ENCODE assay signal across 10 cellular contexts in the genomic region with DNA sequence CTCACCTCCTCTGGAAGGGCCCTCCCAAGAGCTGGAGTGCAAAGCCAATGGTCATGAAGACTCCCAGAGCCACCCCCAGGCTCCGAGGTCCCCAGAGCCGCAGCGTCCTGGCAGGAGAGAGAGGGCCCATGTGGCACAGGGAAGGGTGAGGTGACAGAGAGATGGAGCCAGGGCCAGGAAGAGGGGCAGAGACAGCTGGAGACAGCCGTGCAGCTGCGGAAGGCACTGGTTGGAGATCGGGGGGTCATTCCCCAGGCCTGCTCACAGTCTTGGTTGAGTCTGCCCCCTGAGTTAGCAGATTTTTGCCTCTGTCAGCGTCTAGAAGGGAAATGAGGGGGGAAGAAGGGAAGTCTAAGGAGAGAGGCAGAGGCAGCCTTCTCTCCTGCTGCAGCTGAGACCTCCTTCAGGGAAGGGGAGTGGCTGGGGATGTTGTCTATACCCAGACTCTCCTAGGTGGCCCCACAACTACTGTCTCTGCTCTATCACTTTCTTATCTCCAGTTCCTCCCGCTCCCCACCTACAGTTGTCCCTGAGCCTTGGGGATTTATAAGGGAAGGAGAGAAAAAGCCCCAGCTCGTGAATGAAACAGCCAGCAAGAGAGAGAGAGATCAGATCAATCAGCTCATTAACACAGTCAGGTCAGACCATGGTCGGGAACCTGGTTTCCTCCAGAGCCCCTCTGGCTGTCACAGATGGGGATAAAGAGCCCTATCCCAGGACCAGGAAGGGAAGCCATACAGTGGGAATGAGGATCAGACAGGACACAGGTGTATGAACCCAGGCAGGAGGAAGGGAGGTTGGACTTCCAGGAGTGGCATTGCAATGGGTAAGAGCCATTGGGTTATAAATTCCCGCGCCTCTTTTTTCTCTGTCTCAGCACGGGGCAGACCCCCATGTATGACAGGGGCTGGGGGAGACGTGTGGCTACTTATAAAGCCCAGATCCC. TPM values are rescaled to one million over a fixed set of nuclear protein-coding genes. Genes with fewer than 3 reads are reported as not detected.
DNase-seq lines count a peak whose midpoint lies in the region; ATAC-seq, FAIRE-seq and TF ChIP-seq lines count a peak whose summit lies in the region.
"Had no signal": no experiment of that assay in that cellular context is flagged by ENCODE, and none has a peak within 500 bp of the region (broad histone marks: within the 10 kb centered on the region; RNA-seq: fewer than 3 reads in every experiment).

No MANE protein-coding gene starts in this region.

- H3K9me3 Mint-ChIP-seq in brain, result peaks cover 0 to 2% (median 0%) of the 10 kb centered on the region in 5 experiments

- no peak for ATAC-seq in GM19395 (IDR thresholded peaks at IDR 0.05; ENCODE audit: unreplicated experiment)
- ATAC-seq: HCT116 had no signal

- H3K4me3 ChIP-seq in cardiac muscle cell (peak overlapping the region; percentile 5), uterus (peak overlapping the region; percentile 45 to 46)

- FAIRE-seq in HTR-8/SVneo (lab: Jason Lieb, UNC), result no peak

- intact Hi-C loops in cardiac septum (cut with DNase I) (no loop called here), uterus (cut with DNase I; ENCODE audit: low total_unique reads) (no loop called here)

- no peak for TF ChIP-seq POLR2A in uterus (IDR thresholded peaks at IDR 0.05)

- H3K27ac ChIP-seq in cardiac muscle cell (no peak overlapping the region), uterus (peak overlapping the region; percentile 70 to 88)

- peaks cover 14% of the 10 kb centered on the region for H3K27me3 Mint-ChIP-seq in brain

- H3K9me3 ChIP-seq in cardiac muscle cell (ENCODE audit: low read depth), result no peaks in the 10 kb centered on the region
- H3K9me3 ChIP-seq in uterus, result no peaks in the 10 kb centered on the region

- no peaks in the 10 kb centered on the region for H3K36me3 ChIP-seq in cardiac muscle cell
- H3K36me3 ChIP-seq in uterus, result no peaks in the 10 kb centered on the region

- peaks cover 10% of the 10 kb centered on the region for H3K4me1 ChIP-seq in cardiac muscle cell (ENCODE audit: low read depth)
- peaks cover 0 to 5% of the 10 kb centered on the region in 2 donors for H3K4me1 ChIP-seq in uterus

- no peak for DNase-seq in cardiac muscle cell (ENCODE audit: low read depth in 1 of 2, low spot score in 1 of 2)
- DNase-seq in cardiac septum (ENCODE audit: low spot score), result no peak
- peak; percentile 16 for DNase-seq in midbrain (lab: John Stamatoyannopoulos, UW)
- DNase-seq in uterus, result no peak
- no peak for DNase-seq in DMS153 treated with DMSO at 0.1 percent for 48 hours (lab: John Stamatoyannopoulos, UW; ENCODE audit: unreplicated experiment)
- no peak for DNase-seq in HTR-8/SVneo (ENCODE audit: insufficient read length, low spot score)
- DNase-seq: DMS79 had no signal

- H3K27ac Mint-ChIP-seq in brain, result peak overlapping the region; percentile 90 to 97 (median 93)

- H3K4me1 Mint-ChIP-seq in brain, result peaks cover 58% of the 10 kb centered on the region

- H3K36me3 Mint-ChIP-seq in brain, result peaks cover 4% of the 10 kb centered on the region

- peak overlapping the region; percentile 77 to 88 (median 85) for H3K4me3 Mint-ChIP-seq in brain

- H3K27me3 ChIP-seq in cardiac muscle cell (peaks cover 13% of the 10 kb centered on the region), uterus (no peaks in the 10 kb centered on the region)

- no peak for TF ChIP-seq CTCF in cardiac muscle cell (IDR thresholded peaks at IDR 0.05; ENCODE audit: low read depth, low read length)
- TF ChIP-seq CTCF in brain (conservative IDR thresholded peaks at IDR 0.05), result no peak
- TF ChIP-seq CTCF in uterus (IDR thresholded peaks at IDR 0.05), result no peak

RNA-seq across cellular contexts. Expression of a gene that starts 1.2 kb away (rescaled TPM):
- total RNA-seq in cardiac muscle cell (2.0 and 5.0 TPM in 2 replicates), cardiac septum (1.5 TPM), uterus (10 to 100 TPM in 1 of 4 donors, 1 to 10 TPM in 1, under 1 TPM in 1, not detected in 1; 0.51 to 12.1 (median 7.5) TPM)
- polyA plus RNA-seq in cardiac muscle cell (3.8 and 5.0 TPM in 2 replicates), brain (ENCODE audit: insufficient read depth, low read depth, low replicate concordance) (3.9 TPM)

RNA-seq across cellular contexts. Expression of a gene that starts 8.7 kb away (rescaled TPM):
- 14.2 and 22.7 TPM in 2 replicates for total RNA-seq in cardiac muscle cell
- polyA plus RNA-seq in cardiac muscle cell, result 10.4 and 25.0 TPM in 2 replicates
- 11.4 TPM for total RNA-seq in cardiac septum
- 12.2 TPM for polyA plus RNA-seq in brain (ENCODE audit: insufficient read depth, low read depth, low replicate concordance)
- 10 to 100 TPM in 1 of 4 donors, 1 to 10 TPM in 3; 2.8 to 22.3 (median 5.7) TPM for total RNA-seq in uterus

RNA-seq across cellular contexts. Expression of a gene that starts 9.9 kb away (rescaled TPM):
- 37.4 and 47.9 TPM in 2 replicates for total RNA-seq in cardiac muscle cell
- 29.8 and 32.1 TPM in 2 replicates for polyA plus RNA-seq in cardiac muscle cell
- total RNA-seq in cardiac septum, result 0.92 TPM
- polyA plus RNA-seq in brain (ENCODE audit: insufficient read depth, low read depth, low replicate concordance), result 38.8 TPM
- 1 to 10 TPM in 2 of 4 donors, under 1 TPM in 1, not detected in 1; under 0.01 to 9.3 (median 4.5) TPM for total RNA-seq in uterus

RNA-seq across cellular contexts. Expression of a gene that starts 10.5 kb away (rescaled TPM):
- total RNA-seq in cardiac muscle cell, result 1.6 and 2.0 TPM in 2 replicates
- polyA plus RNA-seq in cardiac muscle cell, result 5.8 and 6.8 TPM in 2 replicates
- total RNA-seq in cardiac septum, result 0.43 TPM
- 8.9 TPM for polyA plus RNA-seq in brain (ENCODE audit: insufficient read depth, low read depth, low replicate concordance)
- 1 to 10 TPM in 1 of 4 donors, under 1 TPM in 1, not detected in 2; 0.49 to 2.5 TPM for total RNA-seq in uterus

RNA-seq across cellular contexts. Expression of a gene that starts 18.5 kb away (rescaled TPM):
- total RNA-seq in cardiac muscle cell, result 193 and 199 TPM in 2 replicates
- 258 and 280 TPM in 2 replicates for polyA plus RNA-seq in cardiac muscle cell
- 89.1 TPM for total RNA-seq in cardiac septum
- polyA plus RNA-seq in brain (ENCODE audit: insufficient read depth, low read depth, low replicate concordance), result 215 TPM
- 100 to 1,000 TPM in 3 of 4 donors, 10 to 100 TPM in 1; 53.3 to 197 (median 115) TPM for total RNA-seq in uterus
